Comparison of ENCODE assay signal across 2 cellular contexts in the genomic region with DNA sequence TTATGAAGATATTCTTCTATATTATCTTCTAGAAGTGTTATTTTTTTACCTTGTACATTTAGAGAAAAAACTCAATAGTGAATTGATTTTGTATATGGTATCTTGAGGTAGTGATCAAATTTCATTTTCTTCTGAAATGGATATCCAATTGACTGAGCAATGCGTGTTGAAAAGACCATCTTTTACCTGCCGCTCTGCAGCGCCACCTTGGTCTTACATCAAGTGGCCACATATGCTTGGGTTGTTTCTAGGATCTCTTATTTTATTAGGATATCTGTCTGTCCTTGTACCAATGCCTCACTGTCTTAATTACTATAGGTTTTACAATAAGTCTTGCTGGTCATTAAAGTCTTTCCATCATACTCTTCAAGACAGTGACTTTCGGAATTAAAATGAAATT.
TF ChIP-seq lines count a peak whose summit lies in the region.

No MANE protein-coding gene starts in this region.

TF ChIP-seq in GM23338, 12 proteins besides CTCF, POLR2A, EP300 and RAD21 (continues in another document):
- TF ChIP-seq EZH2 (IDR thresholded peaks at IDR 0.05; ENCODE audit: low read depth, unreplicated experiment) (no peak), CREB1 (CRISPR knock-in tag; IDR thresholded peaks at IDR 0.05; ENCODE audit: low read depth) (no peak), ZNF114 (CRISPR knock-in tag; IDR thresholded peaks at IDR 0.05) (no peak), STAT1 (IDR thresholded peaks at IDR 0.05; ENCODE audit: unreplicated experiment) (no peak), POLR2AphosphoS5 (IDR thresholded peaks at IDR 0.05; ENCODE audit: low read depth) (no peak), EZH2phosphoT487 (IDR thresholded peaks at IDR 0.05; ENCODE audit: unreplicated experiment) (no peak), ZNF331 (CRISPR knock-in tag; IDR thresholded peaks at IDR 0.05; ENCODE audit: low read depth) (no peak), JUNB (IDR thresholded peaks at IDR 0.05; ENCODE audit: unreplicated experiment) (no peak), NANOG (IDR thresholded peaks at IDR 0.05; ENCODE audit: borderline replicate concordance) (no peak)
- TF ChIP-seq, protein P1, sequence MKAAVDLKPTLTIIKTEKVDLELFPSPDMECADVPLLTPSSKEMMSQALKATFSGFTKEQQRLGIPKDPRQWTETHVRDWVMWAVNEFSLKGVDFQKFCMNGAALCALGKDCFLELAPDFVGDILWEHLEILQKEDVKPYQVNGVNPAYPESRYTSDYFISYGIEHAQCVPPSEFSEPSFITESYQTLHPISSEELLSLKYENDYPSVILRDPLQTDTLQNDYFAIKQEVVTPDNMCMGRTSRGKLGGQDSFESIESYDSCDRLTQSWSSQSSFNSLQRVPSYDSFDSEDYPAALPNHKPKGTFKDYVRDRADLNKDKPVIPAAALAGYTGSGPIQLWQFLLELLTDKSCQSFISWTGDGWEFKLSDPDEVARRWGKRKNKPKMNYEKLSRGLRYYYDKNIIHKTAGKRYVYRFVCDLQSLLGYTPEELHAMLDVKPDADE (IDR thresholded peaks at IDR 0.05), result no peak
- TF ChIP-seq, protein P2, sequence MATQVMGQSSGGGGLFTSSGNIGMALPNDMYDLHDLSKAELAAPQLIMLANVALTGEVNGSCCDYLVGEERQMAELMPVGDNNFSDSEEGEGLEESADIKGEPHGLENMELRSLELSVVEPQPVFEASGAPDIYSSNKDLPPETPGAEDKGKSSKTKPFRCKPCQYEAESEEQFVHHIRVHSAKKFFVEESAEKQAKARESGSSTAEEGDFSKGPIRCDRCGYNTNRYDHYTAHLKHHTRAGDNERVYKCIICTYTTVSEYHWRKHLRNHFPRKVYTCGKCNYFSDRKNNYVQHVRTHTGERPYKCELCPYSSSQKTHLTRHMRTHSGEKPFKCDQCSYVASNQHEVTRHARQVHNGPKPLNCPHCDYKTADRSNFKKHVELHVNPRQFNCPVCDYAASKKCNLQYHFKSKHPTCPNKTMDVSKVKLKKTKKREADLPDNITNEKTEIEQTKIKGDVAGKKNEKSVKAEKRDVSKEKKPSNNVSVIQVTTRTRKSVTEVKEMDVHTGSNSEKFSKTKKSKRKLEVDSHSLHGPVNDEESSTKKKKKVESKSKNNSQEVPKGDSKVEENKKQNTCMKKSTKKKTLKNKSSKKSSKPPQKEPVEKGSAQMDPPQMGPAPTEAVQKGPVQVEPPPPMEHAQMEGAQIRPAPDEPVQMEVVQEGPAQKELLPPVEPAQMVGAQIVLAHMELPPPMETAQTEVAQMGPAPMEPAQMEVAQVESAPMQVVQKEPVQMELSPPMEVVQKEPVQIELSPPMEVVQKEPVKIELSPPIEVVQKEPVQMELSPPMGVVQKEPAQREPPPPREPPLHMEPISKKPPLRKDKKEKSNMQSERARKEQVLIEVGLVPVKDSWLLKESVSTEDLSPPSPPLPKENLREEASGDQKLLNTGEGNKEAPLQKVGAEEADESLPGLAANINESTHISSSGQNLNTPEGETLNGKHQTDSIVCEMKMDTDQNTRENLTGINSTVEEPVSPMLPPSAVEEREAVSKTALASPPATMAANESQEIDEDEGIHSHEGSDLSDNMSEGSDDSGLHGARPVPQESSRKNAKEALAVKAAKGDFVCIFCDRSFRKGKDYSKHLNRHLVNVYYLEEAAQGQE (IDR thresholded peaks at IDR 0.05; ENCODE audit: unreplicated experiment), result no peak

TF ChIP-seq in GM12878, 131 proteins besides CTCF, POLR2A, EP300 and RAD21 (continues in another document):
- TF ChIP-seq, protein P3, sequence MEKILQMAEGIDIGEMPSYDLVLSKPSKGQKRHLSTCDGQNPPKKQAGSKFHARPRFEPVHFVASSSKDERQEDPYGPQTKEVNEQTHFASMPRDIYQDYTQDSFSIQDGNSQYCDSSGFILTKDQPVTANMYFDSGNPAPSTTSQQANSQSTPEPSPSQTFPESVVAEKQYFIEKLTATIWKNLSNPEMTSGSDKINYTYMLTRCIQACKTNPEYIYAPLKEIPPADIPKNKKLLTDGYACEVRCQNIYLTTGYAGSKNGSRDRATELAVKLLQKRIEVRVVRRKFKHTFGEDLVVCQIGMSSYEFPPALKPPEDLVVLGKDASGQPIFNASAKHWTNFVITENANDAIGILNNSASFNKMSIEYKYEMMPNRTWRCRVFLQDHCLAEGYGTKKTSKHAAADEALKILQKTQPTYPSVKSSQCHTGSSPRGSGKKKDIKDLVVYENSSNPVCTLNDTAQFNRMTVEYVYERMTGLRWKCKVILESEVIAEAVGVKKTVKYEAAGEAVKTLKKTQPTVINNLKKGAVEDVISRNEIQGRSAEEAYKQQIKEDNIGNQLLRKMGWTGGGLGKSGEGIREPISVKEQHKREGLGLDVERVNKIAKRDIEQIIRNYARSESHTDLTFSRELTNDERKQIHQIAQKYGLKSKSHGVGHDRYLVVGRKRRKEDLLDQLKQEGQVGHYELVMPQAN (conservative IDR thresholded peaks at IDR 0.05), result no peak
- TF ChIP-seq KLF5 (IDR thresholded peaks at IDR 0.05; ENCODE audit: partially characterized antibody) (no peak), DPF2 (IDR thresholded peaks at IDR 0.05) (no peak), YY1 (IDR thresholded peaks at IDR 0.05; ENCODE audit: low read depth, low read length) (no peak), SREBF1 (IDR thresholded peaks at IDR 0.05; ENCODE audit: low read length) (no peak), BRCA1 (IDR thresholded peaks at IDR 0.05; ENCODE audit: low read depth, low read length) (no peak), NFXL1 (IDR thresholded peaks at IDR 0.05; ENCODE audit: borderline replicate concordance) (no peak), EZH2 (IDR thresholded peaks at IDR 0.05; ENCODE audit: borderline replicate concordance, control insufficient read depth, low read depth, low read length) (no peak), RBBP5 (conservative IDR thresholded peaks at IDR 0.05) (no peak)
- TF ChIP-seq, protein P4, sequence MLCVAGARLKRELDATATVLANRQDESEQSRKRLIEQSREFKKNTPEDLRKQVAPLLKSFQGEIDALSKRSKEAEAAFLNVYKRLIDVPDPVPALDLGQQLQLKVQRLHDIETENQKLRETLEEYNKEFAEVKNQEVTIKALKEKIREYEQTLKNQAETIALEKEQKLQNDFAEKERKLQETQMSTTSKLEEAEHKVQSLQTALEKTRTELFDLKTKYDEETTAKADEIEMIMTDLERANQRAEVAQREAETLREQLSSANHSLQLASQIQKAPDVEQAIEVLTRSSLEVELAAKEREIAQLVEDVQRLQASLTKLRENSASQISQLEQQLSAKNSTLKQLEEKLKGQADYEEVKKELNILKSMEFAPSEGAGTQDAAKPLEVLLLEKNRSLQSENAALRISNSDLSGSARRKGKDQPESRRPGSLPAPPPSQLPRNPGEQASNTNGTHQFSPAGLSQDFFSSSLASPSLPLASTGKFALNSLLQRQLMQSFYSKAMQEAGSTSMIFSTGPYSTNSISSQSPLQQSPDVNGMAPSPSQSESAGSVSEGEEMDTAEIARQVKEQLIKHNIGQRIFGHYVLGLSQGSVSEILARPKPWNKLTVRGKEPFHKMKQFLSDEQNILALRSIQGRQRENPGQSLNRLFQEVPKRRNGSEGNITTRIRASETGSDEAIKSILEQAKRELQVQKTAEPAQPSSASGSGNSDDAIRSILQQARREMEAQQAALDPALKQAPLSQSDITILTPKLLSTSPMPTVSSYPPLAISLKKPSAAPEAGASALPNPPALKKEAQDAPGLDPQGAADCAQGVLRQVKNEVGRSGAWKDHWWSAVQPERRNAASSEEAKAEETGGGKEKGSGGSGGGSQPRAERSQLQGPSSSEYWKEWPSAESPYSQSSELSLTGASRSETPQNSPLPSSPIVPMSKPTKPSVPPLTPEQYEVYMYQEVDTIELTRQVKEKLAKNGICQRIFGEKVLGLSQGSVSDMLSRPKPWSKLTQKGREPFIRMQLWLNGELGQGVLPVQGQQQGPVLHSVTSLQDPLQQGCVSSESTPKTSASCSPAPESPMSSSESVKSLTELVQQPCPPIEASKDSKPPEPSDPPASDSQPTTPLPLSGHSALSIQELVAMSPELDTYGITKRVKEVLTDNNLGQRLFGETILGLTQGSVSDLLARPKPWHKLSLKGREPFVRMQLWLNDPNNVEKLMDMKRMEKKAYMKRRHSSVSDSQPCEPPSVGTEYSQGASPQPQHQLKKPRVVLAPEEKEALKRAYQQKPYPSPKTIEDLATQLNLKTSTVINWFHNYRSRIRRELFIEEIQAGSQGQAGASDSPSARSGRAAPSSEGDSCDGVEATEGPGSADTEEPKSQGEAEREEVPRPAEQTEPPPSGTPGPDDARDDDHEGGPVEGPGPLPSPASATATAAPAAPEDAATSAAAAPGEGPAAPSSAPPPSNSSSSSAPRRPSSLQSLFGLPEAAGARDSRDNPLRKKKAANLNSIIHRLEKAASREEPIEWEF (IDR thresholded peaks at IDR 0.05; ENCODE audit: insufficient replicate concordance, low read depth, low read length), result no peak
- TF ChIP-seq, protein P5, sequence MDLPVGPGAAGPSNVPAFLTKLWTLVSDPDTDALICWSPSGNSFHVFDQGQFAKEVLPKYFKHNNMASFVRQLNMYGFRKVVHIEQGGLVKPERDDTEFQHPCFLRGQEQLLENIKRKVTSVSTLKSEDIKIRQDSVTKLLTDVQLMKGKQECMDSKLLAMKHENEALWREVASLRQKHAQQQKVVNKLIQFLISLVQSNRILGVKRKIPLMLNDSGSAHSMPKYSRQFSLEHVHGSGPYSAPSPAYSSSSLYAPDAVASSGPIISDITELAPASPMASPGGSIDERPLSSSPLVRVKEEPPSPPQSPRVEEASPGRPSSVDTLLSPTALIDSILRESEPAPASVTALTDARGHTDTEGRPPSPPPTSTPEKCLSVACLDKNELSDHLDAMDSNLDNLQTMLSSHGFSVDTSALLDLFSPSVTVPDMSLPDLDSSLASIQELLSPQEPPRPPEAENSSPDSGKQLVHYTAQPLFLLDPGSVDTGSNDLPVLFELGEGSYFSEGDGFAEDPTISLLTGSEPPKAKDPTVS (IDR thresholded peaks at IDR 0.05; ENCODE audit: low read depth, low read length), result no peak
- TF ChIP-seq, protein P6, sequence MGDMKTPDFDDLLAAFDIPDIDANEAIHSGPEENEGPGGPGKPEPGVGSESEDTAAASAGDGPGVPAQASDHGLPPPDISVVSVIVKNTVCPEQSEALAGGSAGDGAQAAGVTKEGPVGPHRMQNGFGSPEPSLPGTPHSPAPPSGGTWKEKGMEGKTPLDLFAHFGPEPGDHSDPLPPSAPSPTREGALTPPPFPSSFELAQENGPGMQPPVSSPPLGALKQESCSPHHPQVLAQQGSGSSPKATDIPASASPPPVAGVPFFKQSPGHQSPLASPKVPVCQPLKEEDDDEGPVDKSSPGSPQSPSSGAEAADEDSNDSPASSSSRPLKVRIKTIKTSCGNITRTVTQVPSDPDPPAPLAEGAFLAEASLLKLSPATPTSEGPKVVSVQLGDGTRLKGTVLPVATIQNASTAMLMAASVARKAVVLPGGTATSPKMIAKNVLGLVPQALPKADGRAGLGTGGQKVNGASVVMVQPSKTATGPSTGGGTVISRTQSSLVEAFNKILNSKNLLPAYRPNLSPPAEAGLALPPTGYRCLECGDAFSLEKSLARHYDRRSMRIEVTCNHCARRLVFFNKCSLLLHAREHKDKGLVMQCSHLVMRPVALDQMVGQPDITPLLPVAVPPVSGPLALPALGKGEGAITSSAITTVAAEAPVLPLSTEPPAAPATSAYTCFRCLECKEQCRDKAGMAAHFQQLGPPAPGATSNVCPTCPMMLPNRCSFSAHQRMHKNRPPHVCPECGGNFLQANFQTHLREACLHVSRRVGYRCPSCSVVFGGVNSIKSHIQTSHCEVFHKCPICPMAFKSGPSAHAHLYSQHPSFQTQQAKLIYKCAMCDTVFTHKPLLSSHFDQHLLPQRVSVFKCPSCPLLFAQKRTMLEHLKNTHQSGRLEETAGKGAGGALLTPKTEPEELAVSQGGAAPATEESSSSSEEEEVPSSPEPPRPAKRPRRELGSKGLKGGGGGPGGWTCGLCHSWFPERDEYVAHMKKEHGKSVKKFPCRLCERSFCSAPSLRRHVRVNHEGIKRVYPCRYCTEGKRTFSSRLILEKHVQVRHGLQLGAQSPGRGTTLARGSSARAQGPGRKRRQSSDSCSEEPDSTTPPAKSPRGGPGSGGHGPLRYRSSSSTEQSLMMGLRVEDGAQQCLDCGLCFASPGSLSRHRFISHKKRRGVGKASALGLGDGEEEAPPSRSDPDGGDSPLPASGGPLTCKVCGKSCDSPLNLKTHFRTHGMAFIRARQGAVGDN (IDR thresholded peaks at IDR 0.05), result no peak
- TF ChIP-seq, protein P7, sequence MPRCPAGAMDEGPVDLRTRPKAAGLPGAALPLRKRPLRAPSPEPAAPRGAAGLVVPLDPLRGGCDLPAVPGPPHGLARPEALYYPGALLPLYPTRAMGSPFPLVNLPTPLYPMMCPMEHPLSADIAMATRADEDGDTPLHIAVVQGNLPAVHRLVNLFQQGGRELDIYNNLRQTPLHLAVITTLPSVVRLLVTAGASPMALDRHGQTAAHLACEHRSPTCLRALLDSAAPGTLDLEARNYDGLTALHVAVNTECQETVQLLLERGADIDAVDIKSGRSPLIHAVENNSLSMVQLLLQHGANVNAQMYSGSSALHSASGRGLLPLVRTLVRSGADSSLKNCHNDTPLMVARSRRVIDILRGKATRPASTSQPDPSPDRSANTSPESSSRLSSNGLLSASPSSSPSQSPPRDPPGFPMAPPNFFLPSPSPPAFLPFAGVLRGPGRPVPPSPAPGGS (IDR thresholded peaks at IDR 0.05; ENCODE audit: borderline replicate concordance, insufficient read depth, low read depth, low read length, poor library complexity, severe bottlenecking), result no peak
- TF ChIP-seq, protein P2 (IDR thresholded peaks at IDR 0.05; ENCODE audit: low read depth, low read length), result no peak
